ENCODE assay signal across 1 cellular context in the genomic region with DNA sequence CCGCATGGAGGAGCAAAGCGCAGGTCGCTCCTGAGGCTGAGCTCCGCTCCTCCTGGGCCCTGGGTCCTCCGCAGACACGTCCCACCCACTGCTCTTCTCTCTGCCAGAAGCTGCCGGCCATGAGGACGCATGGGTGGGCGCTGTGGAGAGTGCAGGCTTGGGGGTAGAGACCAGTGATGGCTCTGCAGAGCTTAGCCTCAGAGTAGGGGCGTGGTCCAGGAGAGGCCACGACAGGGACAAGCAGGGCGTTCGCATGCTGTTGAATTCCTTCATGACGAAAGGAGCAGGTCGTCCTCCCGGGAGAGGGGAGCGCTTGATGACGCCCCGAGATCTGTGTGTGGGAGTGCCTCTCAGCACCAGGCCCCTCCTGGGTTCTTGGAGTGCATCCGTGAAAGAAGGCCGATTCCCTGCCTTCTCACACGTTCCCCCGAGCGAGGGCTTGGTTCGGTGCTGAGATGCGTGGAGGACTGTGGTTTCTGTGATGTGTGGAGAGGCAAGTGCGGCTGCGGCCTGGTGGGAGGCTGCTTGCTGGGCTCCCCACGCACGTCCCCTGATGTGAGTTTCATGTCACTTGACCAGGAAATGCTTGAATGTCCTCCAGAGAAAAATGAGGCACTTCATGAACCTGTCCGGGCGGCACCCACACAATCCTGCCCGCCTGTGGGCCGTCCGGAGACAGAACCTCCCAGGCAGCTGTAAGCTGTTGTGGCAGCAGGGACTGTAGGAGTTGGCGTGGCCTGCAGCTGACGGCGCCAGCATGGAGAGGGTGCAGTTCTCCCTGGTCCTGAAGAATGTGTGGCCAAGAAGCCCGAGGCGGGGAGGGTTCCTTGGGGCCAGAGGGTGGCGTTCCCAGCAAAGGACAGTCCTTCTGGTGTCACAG.
TF ChIP-seq lines count a peak whose summit lies in the region.

No MANE protein-coding gene starts in this region.

TF ChIP-seq in GM12878, 131 proteins besides CTCF, POLR2A, EP300 and RAD21:
- TF ChIP-seq, protein P1, sequence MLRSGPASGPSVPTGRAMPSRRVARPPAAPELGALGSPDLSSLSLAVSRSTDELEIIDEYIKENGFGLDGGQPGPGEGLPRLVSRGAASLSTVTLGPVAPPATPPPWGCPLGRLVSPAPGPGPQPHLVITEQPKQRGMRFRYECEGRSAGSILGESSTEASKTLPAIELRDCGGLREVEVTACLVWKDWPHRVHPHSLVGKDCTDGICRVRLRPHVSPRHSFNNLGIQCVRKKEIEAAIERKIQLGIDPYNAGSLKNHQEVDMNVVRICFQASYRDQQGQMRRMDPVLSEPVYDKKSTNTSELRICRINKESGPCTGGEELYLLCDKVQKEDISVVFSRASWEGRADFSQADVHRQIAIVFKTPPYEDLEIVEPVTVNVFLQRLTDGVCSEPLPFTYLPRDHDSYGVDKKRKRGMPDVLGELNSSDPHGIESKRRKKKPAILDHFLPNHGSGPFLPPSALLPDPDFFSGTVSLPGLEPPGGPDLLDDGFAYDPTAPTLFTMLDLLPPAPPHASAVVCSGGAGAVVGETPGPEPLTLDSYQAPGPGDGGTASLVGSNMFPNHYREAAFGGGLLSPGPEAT (IDR thresholded peaks at IDR 0.05; ENCODE audit: low read depth) = no peak
- no peak for TF ChIP-seq YY1 (IDR thresholded peaks at IDR 0.05; ENCODE audit: low read depth, low read length)
- TF ChIP-seq MEF2B (IDR thresholded peaks at IDR 0.05; ENCODE audit: partially characterized antibody, poor library complexity, severe bottlenecking) = no peak
- TF ChIP-seq ATF7 (IDR thresholded peaks at IDR 0.05; ENCODE audit: low read depth) = no peak
- TF ChIP-seq, protein P2, sequence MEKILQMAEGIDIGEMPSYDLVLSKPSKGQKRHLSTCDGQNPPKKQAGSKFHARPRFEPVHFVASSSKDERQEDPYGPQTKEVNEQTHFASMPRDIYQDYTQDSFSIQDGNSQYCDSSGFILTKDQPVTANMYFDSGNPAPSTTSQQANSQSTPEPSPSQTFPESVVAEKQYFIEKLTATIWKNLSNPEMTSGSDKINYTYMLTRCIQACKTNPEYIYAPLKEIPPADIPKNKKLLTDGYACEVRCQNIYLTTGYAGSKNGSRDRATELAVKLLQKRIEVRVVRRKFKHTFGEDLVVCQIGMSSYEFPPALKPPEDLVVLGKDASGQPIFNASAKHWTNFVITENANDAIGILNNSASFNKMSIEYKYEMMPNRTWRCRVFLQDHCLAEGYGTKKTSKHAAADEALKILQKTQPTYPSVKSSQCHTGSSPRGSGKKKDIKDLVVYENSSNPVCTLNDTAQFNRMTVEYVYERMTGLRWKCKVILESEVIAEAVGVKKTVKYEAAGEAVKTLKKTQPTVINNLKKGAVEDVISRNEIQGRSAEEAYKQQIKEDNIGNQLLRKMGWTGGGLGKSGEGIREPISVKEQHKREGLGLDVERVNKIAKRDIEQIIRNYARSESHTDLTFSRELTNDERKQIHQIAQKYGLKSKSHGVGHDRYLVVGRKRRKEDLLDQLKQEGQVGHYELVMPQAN (conservative IDR thresholded peaks at IDR 0.05) = no peak
- TF ChIP-seq PAX8 (IDR thresholded peaks at IDR 0.05) = no peak
- no peak for TF ChIP-seq NR2C1 (IDR thresholded peaks at IDR 0.05)
- TF ChIP-seq SMC3 (IDR thresholded peaks at IDR 0.05; ENCODE audit: borderline replicate concordance, low read length) = no peak
- no peak for TF ChIP-seq NR2C2 (IDR thresholded peaks at IDR 0.05; ENCODE audit: borderline replicate concordance, control insufficient read depth, insufficient read length, low read depth)
- TF ChIP-seq, protein P3, sequence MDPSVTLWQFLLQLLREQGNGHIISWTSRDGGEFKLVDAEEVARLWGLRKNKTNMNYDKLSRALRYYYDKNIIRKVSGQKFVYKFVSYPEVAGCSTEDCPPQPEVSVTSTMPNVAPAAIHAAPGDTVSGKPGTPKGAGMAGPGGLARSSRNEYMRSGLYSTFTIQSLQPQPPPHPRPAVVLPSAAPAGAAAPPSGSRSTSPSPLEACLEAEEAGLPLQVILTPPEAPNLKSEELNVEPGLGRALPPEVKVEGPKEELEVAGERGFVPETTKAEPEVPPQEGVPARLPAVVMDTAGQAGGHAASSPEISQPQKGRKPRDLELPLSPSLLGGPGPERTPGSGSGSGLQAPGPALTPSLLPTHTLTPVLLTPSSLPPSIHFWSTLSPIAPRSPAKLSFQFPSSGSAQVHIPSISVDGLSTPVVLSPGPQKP (IDR thresholded peaks at IDR 0.05; ENCODE audit: low read depth, low read length) = no peak
- TF ChIP-seq NFXL1 (IDR thresholded peaks at IDR 0.05; ENCODE audit: borderline replicate concordance) = no peak
- no peak for TF ChIP-seq ZBED1 (IDR thresholded peaks at IDR 0.05; ENCODE audit: borderline replicate concordance)
- TF ChIP-seq, protein P4, sequence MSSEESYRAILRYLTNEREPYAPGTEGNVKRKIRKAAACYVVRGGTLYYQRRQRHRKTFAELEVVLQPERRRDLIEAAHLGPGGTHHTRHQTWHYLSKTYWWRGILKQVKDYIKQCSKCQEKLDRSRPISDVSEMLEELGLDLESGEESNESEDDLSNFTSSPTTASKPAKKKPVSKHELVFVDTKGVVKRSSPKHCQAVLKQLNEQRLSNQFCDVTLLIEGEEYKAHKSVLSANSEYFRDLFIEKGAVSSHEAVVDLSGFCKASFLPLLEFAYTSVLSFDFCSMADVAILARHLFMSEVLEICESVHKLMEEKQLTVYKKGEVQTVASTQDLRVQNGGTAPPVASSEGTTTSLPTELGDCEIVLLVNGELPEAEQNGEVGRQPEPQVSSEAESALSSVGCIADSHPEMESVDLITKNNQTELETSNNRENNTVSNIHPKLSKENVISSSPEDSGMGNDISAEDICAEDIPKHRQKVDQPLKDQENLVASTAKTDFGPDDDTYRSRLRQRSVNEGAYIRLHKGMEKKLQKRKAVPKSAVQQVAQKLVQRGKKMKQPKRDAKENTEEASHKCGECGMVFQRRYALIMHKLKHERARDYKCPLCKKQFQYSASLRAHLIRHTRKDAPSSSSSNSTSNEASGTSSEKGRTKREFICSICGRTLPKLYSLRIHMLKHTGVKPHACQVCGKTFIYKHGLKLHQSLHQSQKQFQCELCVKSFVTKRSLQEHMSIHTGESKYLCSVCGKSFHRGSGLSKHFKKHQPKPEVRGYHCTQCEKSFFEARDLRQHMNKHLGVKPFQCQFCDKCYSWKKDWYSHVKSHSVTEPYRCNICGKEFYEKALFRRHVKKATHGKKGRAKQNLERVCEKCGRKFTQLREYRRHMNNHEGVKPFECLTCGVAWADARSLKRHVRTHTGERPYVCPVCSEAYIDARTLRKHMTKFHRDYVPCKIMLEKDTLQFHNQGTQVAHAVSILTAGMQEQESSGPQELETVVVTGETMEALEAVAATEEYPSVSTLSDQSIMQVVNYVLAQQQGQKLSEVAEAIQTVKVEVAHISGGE (CRISPR knock-in tag; IDR thresholded peaks at IDR 0.05) = no peak
- TF ChIP-seq ZBTB4 (CRISPR knock-in tag; IDR thresholded peaks at IDR 0.05) = no peak
- TF ChIP-seq ETV6 (conservative IDR thresholded peaks at IDR 0.05 in 1 of 2, IDR thresholded peaks at IDR 0.05 in 1 of 2; ENCODE audit: borderline replicate concordance in 1 of 2, low read depth in 1 of 2) = no peak
- TF ChIP-seq SUZ12 (IDR thresholded peaks at IDR 0.05; ENCODE audit: unreplicated experiment) = no peak
- TF ChIP-seq NBN (IDR thresholded peaks at IDR 0.05) = no peak
- no peak for TF ChIP-seq ZBTB40 (IDR thresholded peaks at IDR 0.05; ENCODE audit: borderline replicate concordance)
- no peak for TF ChIP-seq SREBF1 (IDR thresholded peaks at IDR 0.05; ENCODE audit: low read length)
